Comparison of ENCODE assay signal across 27 cellular contexts in the genomic region with DNA sequence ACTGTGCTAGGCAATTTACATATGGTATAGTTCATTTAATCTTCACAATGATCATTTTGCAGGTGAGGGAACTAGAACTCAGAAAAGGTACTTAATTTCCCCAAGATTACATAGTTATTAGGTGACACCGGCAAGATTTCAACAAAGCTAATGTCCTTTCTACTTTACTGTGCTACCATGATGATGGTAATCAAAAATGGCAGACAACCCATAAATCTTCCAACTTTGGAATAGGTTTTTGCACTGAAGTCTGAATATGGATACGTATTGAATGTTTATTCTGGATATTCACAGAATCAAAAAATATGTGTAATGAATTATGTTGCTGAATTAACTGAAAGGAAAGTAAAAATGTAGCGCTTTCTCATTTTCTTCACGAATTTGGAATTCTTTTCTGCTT. TPM values are rescaled to one million over a fixed set of nuclear protein-coding genes. Genes with fewer than 3 reads are reported as not detected.
"Had no signal": no experiment of that assay in that cellular context is flagged by ENCODE, and none has a peak within 500 bp of the region (broad histone marks: within the 10 kb centered on the region; RNA-seq: fewer than 3 reads in every experiment).

No MANE protein-coding gene starts in this region.

- H3K4me3 ChIP-seq: left lung, lower lobe of right lung, ovary, right atrium auricular region, right lobe of liver, smooth muscle cell, tibial nerve, uterus had no signal

- FAIRE-seq: islet of Langerhans, kidney had no signal

- H3K9me3 ChIP-seq: left lung, lower lobe of right lung, ovary, tibial nerve, uterus had no signal

- H3K36me3 Mint-ChIP-seq: immature natural killer cell, natural killer cell, type B pancreatic cell had no signal

- H3K27ac Mint-ChIP-seq: immature natural killer cell; natural killer cell; nephron progenitor cell; progenitor cell of endocrine pancreas; stimulated activated memory B cell treated with anti-CD40 and anti-IgM and Interleukin-4, amounts not matched to agents 10 μg/mL and 1 μg/mL and 100 μg/mL, for 72 hours; stimulated activated naive CD8-positive, alpha-beta T cell treated with anti-CD3 and anti-CD28 coated beads, Interleukin-15, amount 100 ng/mL, for 72 hours; type B pancreatic cell had no signal

- H3K27ac ChIP-seq: left lung, lower lobe of right lung, ovary, right atrium auricular region, right lobe of liver, tibial nerve, uterus had no signal

- H3K27me3 ChIP-seq: left lung, ovary, right atrium auricular region, right lobe of liver, tibial nerve, uterus had no signal

- DNase-seq: hypothalamus; immature natural killer cell; kidney; left colon; left lung; lower lobe of right lung; mammary epithelial cell; mesenchymal stem cell; natural killer cell; nephron progenitor cell; ovary; right lobe of liver; stimulated activated CD4-positive, alpha-beta T cell treated with anti-CD3 and anti-CD28 coated beads, Interleukin-1b, Interleukin-23, amount 100 ng/mL, for 48 hours; stimulated activated CD4-positive, alpha-beta T cell treated with anti-CD3 and anti-CD28 coated beads, Interleukin-2, amount 100 ng/mL, for 48 hours; stimulated activated CD4-positive, alpha-beta T cell treated with anti-CD3 and anti-CD28 coated beads, Interleukin-4, amount 100 ng/mL, for 4 hours; stimulated activated CD8-positive, alpha-beta memory T cell treated with anti-CD3 and anti-CD28 coated beads, Interleukin-4, amount 100 ng/mL, for 48 hours; stimulated activated naive CD4-positive, alpha-beta T cell treated with Interleukin-2 at 50 U/mL for 16 hours; stimulated activated naive CD8-positive, alpha-beta T cell treated with anti-CD3 and anti-CD28 coated beads, Interleukin-15, amount 100 ng/mL, for 72 hours; substantia nigra; uterus had no signal

- H3K27me3 Mint-ChIP-seq: progenitor cell of endocrine pancreas; stimulated activated memory B cell treated with anti-CD40 and anti-IgM and Interleukin-4, amounts not matched to agents 10 μg/mL and 1 μg/mL and 100 μg/mL, for 72 hours; stimulated activated naive CD8-positive, alpha-beta T cell treated with anti-CD3 and anti-CD28 coated beads, Interleukin-15, amount 100 ng/mL, for 72 hours had no signal

- H3K4me3 Mint-ChIP-seq: immature natural killer cell; natural killer cell; nephron progenitor cell; stimulated activated memory B cell treated with anti-CD40 and anti-IgM and Interleukin-4, amounts not matched to agents 10 μg/mL and 1 μg/mL and 100 μg/mL, for 72 hours; stimulated activated naive CD8-positive, alpha-beta T cell treated with anti-CD3 and anti-CD28 coated beads, Interleukin-15, amount 100 ng/mL, for 72 hours; type B pancreatic cell had no signal

- H3K4me1 ChIP-seq: lower lobe of right lung, right atrium auricular region, right lobe of liver, tibial nerve, uterus had no signal

- ATAC-seq: left colon; left lung; lower lobe of right lung; natural killer cell; stimulated activated memory B cell treated with anti-CD40 and anti-IgM and Interleukin-4, amounts not matched to agents 10 μg/mL and 1 μg/mL and 100 μg/mL, for 72 hours; stimulated activated naive CD8-positive, alpha-beta T cell treated with anti-CD3 and anti-CD28 coated beads, Interleukin-15, amount 100 ng/mL, for 72 hours had no signal

- H3K9me3 Mint-ChIP-seq: immature natural killer cell; natural killer cell; nephron progenitor cell; stimulated activated memory B cell treated with anti-CD40 and anti-IgM and Interleukin-4, amounts not matched to agents 10 μg/mL and 1 μg/mL and 100 μg/mL, for 72 hours; type B pancreatic cell had no signal

- H3K4me2 ChIP-seq: smooth muscle cell had no signal

- H3K36me3 ChIP-seq: left lung, lower lobe of right lung, ovary, right atrium auricular region, right lobe of liver, tibial nerve, uterus had no signal

- H3K4me1 Mint-ChIP-seq: nephron progenitor cell had no signal

RNA-seq across cellular contexts. Expression of gene PDCD1LG2, which starts 13.8 kb away (rescaled TPM):
- total RNA-seq: progenitor cell of endocrine pancreas had no signal
